Comparison of ENCODE assay signal across 17 cellular contexts in the genomic region with DNA sequence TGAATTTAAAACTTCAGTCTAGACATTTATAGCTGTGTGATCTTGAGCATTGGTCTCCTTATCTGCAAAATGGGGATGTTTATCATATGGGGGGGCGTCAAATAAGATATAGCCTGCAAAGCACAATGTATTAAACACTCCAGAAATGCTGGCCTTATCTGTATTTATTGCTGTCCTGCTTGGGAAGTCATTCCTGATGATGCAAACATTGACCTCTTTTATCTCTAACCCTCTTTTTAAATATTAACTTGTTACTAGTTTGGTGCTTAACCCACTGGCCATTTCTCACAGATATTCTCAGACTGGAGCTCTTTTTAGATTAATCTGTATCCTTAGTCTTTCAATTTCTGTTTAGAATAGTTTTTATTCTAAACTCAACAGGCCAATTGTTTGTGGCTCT.
"Had no signal": no experiment of that assay in that cellular context is flagged by ENCODE, and none has a peak within 500 bp of the region (broad histone marks: within the 10 kb centered on the region; RNA-seq: fewer than 3 reads in every experiment).

No MANE protein-coding gene starts in this region.

- DNase-seq: activated CD4-positive, alpha-beta memory T cell treated with anti-CD3 and anti-CD28 coated beads for 36 hours; activated CD4-positive, alpha-beta T cell treated with anti-CD3 and anti-CD28 coated beads for 4 hours; activated CD4-positive, CD25-positive, alpha-beta regulatory T cell; activated gamma-delta T cell; activated naive CD4-positive, alpha-beta T cell treated with anti-CD3 and anti-CD28 coated beads, Interleukin-2, amount 50 U/mL, for 16 hours; anterior cingulate cortex; heart left ventricle; left lung; naive thymus-derived CD4-positive, alpha-beta T cell; stimulated activated CD4-positive, alpha-beta T cell treated with anti-CD3 and anti-CD28 coated beads, Interleukin-2, amount 100 ng/mL, for 48 hours; stimulated activated naive CD4-positive, alpha-beta T cell treated with Interleukin-2 at 50 U/mL for 16 hours; T1000; upper lobe of left lung had no signal

- H3K27me3 ChIP-seq: left lung, upper lobe of left lung had no signal

- H3K9me3 ChIP-seq: heart left ventricle, left lung, upper lobe of left lung had no signal

- H3K4me1 Mint-ChIP-seq: brain had no signal

- H3K27me3 Mint-ChIP-seq: activated CD4-positive, alpha-beta memory T cell treated with anti-CD3 and anti-CD28 coated beads for 36 hours had no signal

- ATAC-seq: heart left ventricle; left lung; naive thymus-derived CD4-positive, alpha-beta T cell; sciatic nerve had no signal

- H3K27ac Mint-ChIP-seq: activated CD4-positive, alpha-beta memory T cell treated with anti-CD3 and anti-CD28 coated beads for 36 hours; brain; T-helper 1 cell treated with Interleukin-12 subunit alpha and Interleukin-12 subunit beta and Interleukin-4 antibody, amounts not matched to agents 30 μg/mL and 1 μg/mL, for 36 hours had no signal

- H3K4me3 Mint-ChIP-seq: activated CD4-positive, alpha-beta memory T cell treated with anti-CD3 and anti-CD28 coated beads for 36 hours; brain; naive thymus-derived CD4-positive, alpha-beta T cell; T-helper 1 cell treated with Interleukin-12 subunit alpha and Interleukin-12 subunit beta and Interleukin-4 antibody, amounts not matched to agents 30 μg/mL and 1 μg/mL, for 36 hours had no signal

- H3K27ac ChIP-seq: epithelial cell of prostate, heart left ventricle, left lung, upper lobe of left lung had no signal

- H3K4me1 ChIP-seq: heart left ventricle, left lung, upper lobe of left lung had no signal

- H3K4me3 ChIP-seq: heart left ventricle, left lung, upper lobe of left lung had no signal

- H3K9me3 Mint-ChIP-seq: activated CD4-positive, alpha-beta memory T cell treated with anti-CD3 and anti-CD28 coated beads for 36 hours; brain; naive thymus-derived CD4-positive, alpha-beta T cell; T-helper 1 cell treated with Interleukin-12 subunit alpha and Interleukin-12 subunit beta and Interleukin-4 antibody, amounts not matched to agents 30 μg/mL and 1 μg/mL, for 36 hours had no signal
